In the genomic region with DNA sequence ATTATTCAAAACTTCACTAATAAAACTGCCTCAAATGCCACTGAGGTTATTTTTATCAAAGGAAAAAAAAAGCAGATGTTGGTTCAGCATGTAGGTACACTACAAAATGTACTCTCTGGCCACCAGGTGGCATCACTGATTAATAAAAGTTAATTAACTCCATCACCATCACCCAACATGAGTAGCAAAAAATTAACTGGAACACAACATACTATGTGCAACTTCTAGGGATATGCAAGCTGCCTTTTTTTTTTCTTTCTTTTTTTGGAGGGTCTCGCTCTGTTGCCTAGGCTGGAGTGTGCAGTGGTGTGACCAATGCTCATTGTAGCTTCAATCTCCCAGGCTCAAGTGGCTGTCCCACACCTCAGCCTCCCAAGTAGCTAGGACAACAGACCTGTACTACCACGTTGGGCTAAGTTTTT, we compare ENCODE assay signal across 8 cellular contexts. TPM values are rescaled to one million over a fixed set of nuclear protein-coding genes. Genes with fewer than 3 reads are reported as not detected.
DNase-seq lines count a peak whose midpoint lies in the region; ATAC-seq, FAIRE-seq and TF ChIP-seq lines count a peak whose summit lies in the region.

No MANE protein-coding gene starts in this region.

- no peak overlapping the region for H3K4me3 ChIP-seq in GM12878
- no peak overlapping the region for H3K4me3 ChIP-seq in iPS-20b (ENCODE audit: low read length)

- no peak overlapping the region for H3K4me2 ChIP-seq in GM12878 (ENCODE audit: control insufficient read depth, insufficient read depth)

- H3K4me1 ChIP-seq in GM12878 (ENCODE audit: control insufficient read depth, insufficient read depth, low read length) (peaks cover 4% of the 10 kb centered on the region), iPS-20b (ENCODE audit: insufficient read depth, low read length) (peaks cover 19% of the 10 kb centered on the region; the same call in 1 of the 2 replicates)

- CTCF ChIA-PET in GM12878 (lab: Yijun Ruan, JAX), result interaction anchor here (0.6 to 8.1 kb wide), 30 partner anchors 8 to 458 kb away, joined by 3 to 120 read pairs (median 4); partner anchors contain the start of genes FGD6, METAP2 and VEZT

- POLR2A ChIA-PET in GM12878 (lab: Charles Lee), result interaction anchor here (0.6 to 1.3 kb wide), 3 partner anchors 94 to 228 kb away, joined by 3 to 5 read pairs (median 4); partner anchors contain the start of genes FGD6 and VEZT

- TF ChIP-seq CTCF in GM12874 (IDR thresholded peaks at IDR 0.05; ENCODE audit: insufficient read depth, low read depth, low read length) (peak; percentile 36; the same call in 1 of the 2 replicates), GM12878 (IDR thresholded peaks at IDR 0.05 in 2 of 3, conservative IDR thresholded peaks at IDR 0.05 in 1 of 3; ENCODE audit: control insufficient read depth in 2 of 3, extremely low read depth in 1 of 3, insufficient read depth in 1 of 3, low read depth in 3 of 3, low read length in 3 of 3) (peak; percentile 39 to 73 (median 54); a peak in 5 of 6 replicates)

- H3K79me2 ChIP-seq in GM12878 (ENCODE audit: control insufficient read depth, insufficient read depth, low read length), result no peaks in the 10 kb centered on the region

- H3K9me3 ChIP-seq in GM12878 (replicated peaks; ENCODE audit: control insufficient read depth, insufficient read depth, low read length) (no peaks in the 10 kb centered on the region), iPS-20b (ENCODE audit: insufficient read depth, low read depth, low read length) (no peaks in the 10 kb centered on the region)

- FAIRE-seq in GM12878 (lab: Jason Lieb, UNC), result peak; percentile 49

- RAD21 ChIA-PET in GM12878 (lab: Charles Lee; ENCODE audit: unreplicated experiment), result interaction anchor here (0.7 to 4.8 kb wide), 12 partner anchors 29 to 1399 kb away, joined by 3 to 64 read pairs (median 4); partner anchors contain the start of genes FGD6 and VEZT

- no peak for TF ChIP-seq EP300 in GM12878 (IDR thresholded peaks at IDR 0.05; ENCODE audit: borderline replicate concordance in 1 of 2, control insufficient read depth in 1 of 2, low read depth in 2 of 2, low read length in 2 of 2)

- intact Hi-C loops in GM12878 (cut with micrococcal nuclease; ENCODE audit: unreplicated experiment), result loop anchor here (1.0 to 2.0 kb wide), 4 partner anchors 100 to 417 kb away; partner anchors contain the start of genes FGD6, METAP2 and VEZT

- H3K27me3 ChIP-seq in GM12878 (replicated peaks in 1 of 2; ENCODE audit: control insufficient read depth in 2 of 2, insufficient read depth in 2 of 2, low read length in 1 of 2), result no peaks in the 10 kb centered on the region
- H3K27me3 ChIP-seq in iPS-20b (ENCODE audit: insufficient read depth, low read length), result no peaks in the 10 kb centered on the region

- in situ Hi-C loops in GM12878 (cut with MboI), result loop anchor here (5.0 kb wide), 1 partner anchor 420 kb away; no protein-coding TSS in a partner anchor

- peak; percentile 76 for TF ChIP-seq RAD21 in GM12878 (IDR thresholded peaks at IDR 0.05; ENCODE audit: insufficient read depth, low read depth, low read length)

- DNase-seq in NCI-H1694 treated with DMSO at 0.1 percent for 48 hours (lab: John Stamatoyannopoulos, UW) (peak; percentile 70), T-helper 9 cell (peak; percentile 55), GM12878 (ENCODE audit: low read depth, low spot score) (peak; percentile 38)
- peak; percentile 8 to 35 (median 19) for DNase-seq in stimulated activated CD4-positive, alpha-beta T cell treated with anti-CD3 and anti-CD28 coated beads, Interleukin-12 subunit alpha, Interleukin-12 subunit beta, amount 100 ng/mL, for 48 hours (ENCODE audit: low read depth in 2 of 3, low spot score in 1 of 3)

- no peak overlapping the region for H2AFZ ChIP-seq in GM12878 (ENCODE audit: control insufficient read depth, low read depth, low read length)

- no peak for TF ChIP-seq POLR2A in GM12878 (IDR thresholded peaks at IDR 0.05; ENCODE audit: low read depth, low read length)

- no peak overlapping the region for H3K27ac ChIP-seq in GM12878 (ENCODE audit: control insufficient read depth, insufficient read depth)
- H3K27ac ChIP-seq in iPS-20b (ENCODE audit: low read length), result no peak overlapping the region

- no peaks in the 10 kb centered on the region for H4K20me1 ChIP-seq in GM12878 (ENCODE audit: control insufficient read depth, insufficient read depth)

- no peak overlapping the region for H3K9ac ChIP-seq in GM12878 (ENCODE audit: control insufficient read depth, insufficient read depth, low read length)
- peak overlapping the region; percentile 5; the same call in 1 of the 2 replicates for H3K9ac ChIP-seq in iPS-20b (ENCODE audit: low read depth, low read length)

- H3K36me3 ChIP-seq in GM12878 (ENCODE audit: control insufficient read depth in 2 of 2, insufficient read depth in 2 of 2, low read length in 1 of 2), result no peaks in the 10 kb centered on the region
- peaks cover 15% of the 10 kb centered on the region for H3K36me3 ChIP-seq in iPS-20b (ENCODE audit: insufficient read depth, low read depth, low read length)

- BruUV-seq in GM12878 (replicated peaks; lab: Mats Ljungman, UMichigan), result no TSS peak

- SMC1A ChIA-PET in GM12878 (lab: Charles Lee; ENCODE audit: uncharacterized antibody, unreplicated experiment), result interaction anchor here (0.6 to 4.1 kb wide), 24 partner anchors 8 to 1399 kb away, joined by 3 to 64 read pairs (median 4); partner anchors contain the start of genes FGD6 and VEZT

- WGBS in GM12878 (ENCODE audit: insufficient coverage, insufficient replicate concordance, low lambda C conversion rate, missing lambda C conversion rate), result 5% methylated on average over 1 of the region's 2 CpGs

- ATAC-seq in HG02759 (IDR thresholded peaks at IDR 0.05; ENCODE audit: unreplicated experiment) (peak; percentile 79), GM12878 (peak; percentile 97), HG02642 (IDR thresholded peaks at IDR 0.05; ENCODE audit: poor library complexity, unreplicated experiment) (no peak)

TF ChIP-seq in GM12878, 131 proteins besides CTCF, POLR2A, EP300 and RAD21:
- TF ChIP-seq PRDM15 (CRISPR knock-in tag; IDR thresholded peaks at IDR 0.05) (no peak), ZNF384 (IDR thresholded peaks at IDR 0.05; ENCODE audit: borderline replicate concordance, low read depth, low read length) (peak; percentile 80; the same call in 1 of the 2 replicates), POU2F2 (IDR thresholded peaks at IDR 0.05; ENCODE audit: borderline replicate concordance, low read depth, low read length) (0 out of 3 replicates have a peak, but pooled peaks have one; percentile 21), FOXM1 (IDR thresholded peaks at IDR 0.05; ENCODE audit: low read depth, low read length) (peak; percentile 53; the same call in 1 of the 2 replicates), SMC3 (IDR thresholded peaks at IDR 0.05; ENCODE audit: borderline replicate concordance, low read length) (peak; percentile 89; the same call in 1 of the 2 replicates)

RNA-seq across cellular contexts. Expression of gene NR2C1, which starts 43.8 kb away (rescaled TPM):
- total RNA-seq in GM12878 (2013; cell fraction: nucleolus; rRNA removed), result 106 and 116 TPM in 2 replicates
- total RNA-seq in GM12878 (2014; rRNA removed) (31.7 and 34.2 TPM in 2 replicates), GM12878 (2014; rRNA removed; fragmentation: Illumina TruSeq; extraction: Trizol) (33.9 and 37.0 TPM in 2 replicates), GM12878 (2021) (26.1 and 29.5 TPM in 2 replicates)
- 20.6 TPM for polyA plus RNA-seq in GM12878 (2011; ENCODE audit: low read depth)
- polyA plus RNA-seq in GM12878 (2011; rRNA removed) (38.1 and 44.0 TPM in 2 replicates), GM12878 (2014; fragmentation: Illumina TruSeq; extraction: Trizol) (35.1 and 54.3 TPM in 2 replicates), GM12878 (2014; fragmentation: Nextera tagmentation; extraction: Ambion mirVana) (10 to 100 TPM in 1 of 2 experiments, 1 to 10 TPM in 1; 8.8 to 19.4 TPM), GM12878 (2014; rRNA removed) (29.6 and 30.8 TPM in 2 replicates), GM12878 (2016; fragmentation: Nextera tagmentation; extraction: Ambion mirVana) (10 to 100 TPM; 29.1 to 35.3 TPM)
- polyA plus RNA-seq in GM12878 (2011; cell fraction: cytosol; rRNA removed), result 11.0 and 11.3 TPM in 2 replicates
- 81.2 and 101 TPM in 2 replicates for polyA plus RNA-seq in GM12878 (2011; cell fraction: nucleus; rRNA removed)
- polyA plus RNA-seq in GM12878 (2012), result 19.7 and 21.4 TPM in 2 replicates
- polyA minus RNA-seq in GM12878 (2011; rRNA and poly(A)+ RNA removed), result 15.4 and 16.9 TPM in 2 replicates
- 9.6 and 14.9 TPM in 2 replicates for polyA minus RNA-seq in GM12878 (2011; cell fraction: cytosol; rRNA and poly(A)+ RNA removed)
- polyA minus RNA-seq in GM12878 (2011; cell fraction: nucleus; rRNA and poly(A)+ RNA removed), result 27.0 and 35.7 TPM in 2 replicates

Comparison
In these comparisons a context has a peak if more than half of its experiments do, and no peak if none do; other contexts are left out.
1. DNase-seq: peak in every context shown above with its lines; median percentile 70 in NCI-H1694 treated with DMSO at 0.1 percent for 48 hours; 55 in T-helper 9 cell; 38 in GM12878; 19 in stimulated activated CD4-positive, alpha-beta T cell treated with anti-CD3 and anti-CD28 coated beads, Interleukin-12 subunit alpha, Interleukin-12 subunit beta, amount 100 ng/mL, for 48 hours.